Comparison of ENCODE assay signal across 8 cellular contexts in genomic region chr5:134223406-134224251, GRCh38. TPM values are rescaled to one million over a fixed set of nuclear protein-coding genes. Genes with fewer than 3 reads are reported as not detected.
DNase-seq lines count a peak whose midpoint lies in the region; ATAC-seq, FAIRE-seq and TF ChIP-seq lines count a peak whose summit lies in the region.

No MANE protein-coding gene starts in this region.

- no peak overlapping the region for H3K4ac ChIP-seq in H1 (replicated peaks; ENCODE audit: insufficient read length, low read depth, low read length)

- no peak for FAIRE-seq in H1 (lab: Jason Lieb, UNC)

- no peak overlapping the region for H2BK20ac ChIP-seq in H1 (ENCODE audit: low read length)

- peak overlapping the region; percentile 93 for H3K4me3 Mint-ChIP-seq in osteocyte (ENCODE audit: unreplicated experiment)

- peaks cover 25 to 46% of the 10 kb centered on the region in 2 experiments for H4K20me1 ChIP-seq in H1 (replicated peaks in 1 of 2; ENCODE audit: control insufficient read depth in 1 of 2, insufficient read depth in 2 of 2, low read length in 2 of 2)

- H2BK15ac ChIP-seq in H1 (ENCODE audit: low read length): no peak overlapping the region

- H3K23me2 ChIP-seq in H1 (ENCODE audit: low read depth, low read length): peaks cover 11% of the 10 kb centered on the region

- H3K56ac ChIP-seq in H1 (replicated peaks; ENCODE audit: insufficient read length, low read depth, low read length): no peak overlapping the region

- H2BK12ac ChIP-seq in H1 (ENCODE audit: low read depth, low read length): no peak overlapping the region

- H3K18ac ChIP-seq in H1 (ENCODE audit: extremely low read depth, low read length): no peak overlapping the region

- 63% methylated on average over 9 of the region's 9 CpGs; no CpG with 5 or more reads in 1 of the 2 experiments for WGBS in H1 (ENCODE audit: extremely low coverage in 1 of 2, insufficient coverage in 1 of 2, insufficient read length in 1 of 2, insufficient replicate concordance in 2 of 2, low coverage in 1 of 2, low lambda C conversion rate in 2 of 2, missing lambda C conversion rate in 1 of 2), 2 experiments

- peaks cover 8% of the 10 kb centered on the region for H3K36me3 Mint-ChIP-seq in osteocyte (ENCODE audit: unreplicated experiment)

- ATAC-seq in HG03469 (IDR thresholded peaks at IDR 0.05; ENCODE audit: unreplicated experiment) (no peak), GM19351 (IDR thresholded peaks at IDR 0.05; ENCODE audit: unreplicated experiment) (no peak)

- H3K36me3 ChIP-seq in H1 (ENCODE audit: control insufficient read depth in 2 of 4, insufficient read depth in 4 of 4, low read length in 3 of 4): peaks cover 0 to 19% (median 6%) of the 10 kb centered on the region in 4 experiments; a peak in 4 of 8 replicates

- no peak overlapping the region for H4K91ac ChIP-seq in H1 (replicated peaks; ENCODE audit: insufficient read length, low read length)

- TF ChIP-seq CTCF in H1 (IDR thresholded peaks at IDR 0.05; ENCODE audit: control extremely low read depth in 1 of 3, insufficient read depth in 1 of 3, low read depth in 1 of 3, low read length in 3 of 3) (no peak), osteocyte (IDR thresholded peaks at IDR 0.05) (no peak)

- H3K4me3 ChIP-seq in H1 (ENCODE audit: extremely low read depth in 1 of 4, insufficient read depth in 2 of 4, low read depth in 3 of 4, low read length in 4 of 4): peak overlapping the region; percentile 91 to 98 (median 96)

- no peaks in the 10 kb centered on the region for H3K27me3 Mint-ChIP-seq in osteocyte (ENCODE audit: unreplicated experiment)

- TF ChIP-seq RAD21 in H1 (IDR thresholded peaks at IDR 0.05 in 1 of 2, conservative IDR thresholded peaks at IDR 0.05 in 1 of 2; ENCODE audit: low read depth in 2 of 2, low read length in 2 of 2): no peak

- H2BK120ac ChIP-seq in H1 (replicated peaks; ENCODE audit: low read depth, low read length): no peak overlapping the region

- no peak for TF ChIP-seq EP300 in H1 (IDR thresholded peaks at IDR 0.05; ENCODE audit: borderline replicate concordance in 1 of 2, low read depth in 2 of 2, low read length in 2 of 2)

- no peaks in the 10 kb centered on the region for H3K9me3 ChIP-seq in H1 (ENCODE audit: insufficient read depth in 2 of 2, low read depth in 1 of 2, low read length in 1 of 2)

- H3K27ac ChIP-seq in H1 (ENCODE audit: low read depth, low read length): no peak overlapping the region

- H3K79me1 ChIP-seq in H1 (ENCODE audit: low read depth, low read length): no peaks in the 10 kb centered on the region

- H3K9me3 Mint-ChIP-seq in osteocyte (ENCODE audit: unreplicated experiment): no peaks in the 10 kb centered on the region

- no peak overlapping the region for H3K14ac ChIP-seq in H1 (ENCODE audit: insufficient read length)

- H4K8ac ChIP-seq in H1 (ENCODE audit: extremely low read depth, insufficient read depth, low read length): no peak overlapping the region

- H2AK5ac ChIP-seq in H1 (ENCODE audit: low read depth, low read length): no peak overlapping the region

- peaks cover 69 to 83% of the 10 kb centered on the region in 2 experiments for H3K79me2 ChIP-seq in H1 (ENCODE audit: control insufficient read depth in 1 of 2, insufficient read depth in 2 of 2, low read length in 2 of 2)

- H3K27ac Mint-ChIP-seq in osteocyte (ENCODE audit: unreplicated experiment): peak overlapping the region; percentile 99

- no peak overlapping the region for H2AFZ ChIP-seq in H1 (ENCODE audit: low read length)

- DNase-seq in EH (ENCODE audit: low read depth) (peak; percentile 33), NCI-H69 (lab: John Stamatoyannopoulos, UW) (peak; percentile 39), H1 (ENCODE audit: low read depth in 1 of 2, low spot score in 2 of 2) (no peak), osteocyte (ENCODE audit: extremely low spot score, unreplicated experiment) (no peak), NCI-H2107 treated with DMSO at 0.1 percent for 48 hours (lab: John Stamatoyannopoulos, UW; ENCODE audit: unreplicated experiment) (no peak)
- no peak for DNase-seq in activated effector memory CD4-positive, alpha-beta T cell treated with Interleukin-2 at 50 U/mL for 16 hours

- no peaks in the 10 kb centered on the region for H3K27me3 ChIP-seq in H1 (replicated peaks in 1 of 4; ENCODE audit: control insufficient read depth in 3 of 4, extremely low read depth in 1 of 4, insufficient read depth in 3 of 4, low read length in 3 of 4)

- POLR2A ChIA-PET in H1 (lab: Charles Lee; ENCODE audit: partially characterized antibody): interaction anchor here (0.6 to 9.0 kb wide), 7 partner anchors 11 to 55 kb away, joined by 3 to 166 read pairs (median 17); partner anchors contain the start of gene SKP1

- H3K4me1 ChIP-seq in H1 (replicated peaks in 1 of 4; ENCODE audit: control insufficient read depth in 3 of 4, insufficient read depth in 4 of 4, low read length in 3 of 4): peaks cover 0 to 11% (median 6%) of the 10 kb centered on the region in 4 experiments; a peak in 5 of 7 replicates

- peak overlapping the region in 1 of 4 experiments; percentile 23; a peak in 1 of 7 replicates for H3K9ac ChIP-seq in H1 (replicated peaks in 1 of 4; ENCODE audit: extremely low read depth in 1 of 4, low read depth in 3 of 4, low read length in 3 of 4)

- H2BK5ac ChIP-seq in H1 (ENCODE audit: low read depth, low read length): no peak overlapping the region

- no peak overlapping the region for H3K23ac ChIP-seq in H1 (ENCODE audit: insufficient read length)

- CTCF ChIA-PET in H1 (lab: Charles Lee; ENCODE audit: partially characterized antibody): interaction anchor here (1.0 to 2.4 kb wide), 3 partner anchors 16 to 39 kb away, joined by 3 to 6 read pairs (median 5); no protein-coding TSS in a partner anchor

- H4K5ac ChIP-seq in H1 (ENCODE audit: insufficient read length, low read depth, low read length): no peak overlapping the region

- TF ChIP-seq POLR2A in H1 (IDR thresholded peaks at IDR 0.05; ENCODE audit: control extremely low read depth in 1 of 2, low read depth in 2 of 2, low read length in 2 of 2): no peak

- H3K4me2 ChIP-seq in H1 (ENCODE audit: insufficient read depth in 1 of 2, low read depth in 2 of 2, low read length in 2 of 2): peak overlapping the region; percentile 89 to 99

- H3K4me1 Mint-ChIP-seq in osteocyte (ENCODE audit: unreplicated experiment): peaks cover 58% of the 10 kb centered on the region

TF ChIP-seq in H1, 55 proteins besides CTCF, POLR2A, EP300 and RAD21:
- TF ChIP-seq CHD1 (IDR thresholded peaks at IDR 0.05; ENCODE audit: low read depth, low read length) (no peak), TAF7 (optimal IDR thresholded peaks at IDR 0.05; ENCODE audit: borderline replicate concordance, low read depth, low read length) (no peak), GTF2F1 (IDR thresholded peaks at IDR 0.05; ENCODE audit: borderline replicate concordance, low read depth, low read length) (no peak), PHF8 (conservative IDR thresholded peaks at IDR 0.05; ENCODE audit: low read depth, low read length) (no peak), RFX5 (IDR thresholded peaks at IDR 0.05; ENCODE audit: borderline replicate concordance, low read depth, low read length) (no peak), SAP30 (IDR thresholded peaks at IDR 0.05; ENCODE audit: insufficient read depth, insufficient replicate concordance, low read length) (no peak), CEBPB (IDR thresholded peaks at IDR 0.05; ENCODE audit: low read depth, low read length) (no peak), TBP (IDR thresholded peaks at IDR 0.05; ENCODE audit: low read depth, low read length) (no peak), BACH1 (IDR thresholded peaks at IDR 0.05; ENCODE audit: low read length) (no peak), RXRA (IDR thresholded peaks at IDR 0.05; ENCODE audit: insufficient read depth, low read depth, low read length) (no peak), CBX8 (IDR thresholded peaks at IDR 0.05; ENCODE audit: borderline replicate concordance, low read depth, low read length) (no peak), BRCA1 (IDR thresholded peaks at IDR 0.05; ENCODE audit: low read depth, low read length) (no peak), SIX5 (IDR thresholded peaks at IDR 0.05; ENCODE audit: low read depth, low read length) (no peak), FOSL1 (IDR thresholded peaks at IDR 0.05; ENCODE audit: insufficient read depth, low read depth, low read length) (no peak), KDM1A (IDR thresholded peaks at IDR 0.05; ENCODE audit: borderline replicate concordance, low read length) (no peak), CTBP2 (IDR thresholded peaks at IDR 0.05; ENCODE audit: borderline replicate concordance, insufficient read depth, insufficient read length, low read length) (no peak), NANOG (IDR thresholded peaks at IDR 0.05; ENCODE audit: insufficient read depth, low read depth, low read length, poor library complexity, severe bottlenecking) (no peak), RNF2 (IDR thresholded peaks at IDR 0.05; ENCODE audit: borderline replicate concordance, low read depth, low read length, missing control alignments, poor library complexity, severe bottlenecking) (no peak), TEAD4 (IDR thresholded peaks at IDR 0.05; ENCODE audit: low read depth, low read length) (no peak)

RNA-seq across cellular contexts. Expression of gene PPP2CA, which starts 2.2 kb away (rescaled TPM):
- 205 and 211 TPM in 2 replicates for total RNA-seq in H1 (2021; fragmentation: NEBNext Ultra II Directional; extraction: Animal tissue kit (Norgen Biotek cat#: 25700))
- 75.0 and 105 TPM in 2 replicates for polyA plus RNA-seq in H1 (2011; rRNA removed)
- polyA plus RNA-seq in H1 (2011; cell fraction: cytosol; rRNA removed): 208 TPM
- 72.2 TPM for polyA plus RNA-seq in H1 (2011; cell fraction: nucleus; rRNA removed)
- polyA plus RNA-seq in H1 (2012, experiment 1 of 2): 191 to 217 TPM (median 207 TPM) in 4 replicates
- polyA plus RNA-seq in H1 (2012, experiment 2 of 2): 8.6 TPM
- 48.5 TPM for polyA plus RNA-seq in H1 (2013, experiment 1 of 2)
- polyA plus RNA-seq in H1 (2013, experiment 2 of 2): 48.1 TPM
- polyA minus RNA-seq in H1 (2011; rRNA and poly(A)+ RNA removed): 123 and 127 TPM in 2 replicates
- 137 TPM for polyA minus RNA-seq in H1 (2011; cell fraction: cytosol; rRNA and poly(A)+ RNA removed)
- 47.4 TPM for polyA minus RNA-seq in H1 (2011; cell fraction: nucleus; rRNA and poly(A)+ RNA removed)
- 108 and 117 TPM in 2 replicates for total RNA-seq in osteocyte

RNA-seq across cellular contexts. Expression of gene SKP1, which starts 46.9 kb away (rescaled TPM):
- 326 and 332 TPM in 2 replicates for total RNA-seq in H1 (2021; fragmentation: NEBNext Ultra II Directional; extraction: Animal tissue kit (Norgen Biotek cat#: 25700))
- 86.4 and 163 TPM in 2 replicates for polyA plus RNA-seq in H1 (2011; rRNA removed)
- 268 TPM for polyA plus RNA-seq in H1 (2011; cell fraction: cytosol; rRNA removed)
- 62.2 TPM for polyA plus RNA-seq in H1 (2011; cell fraction: nucleus; rRNA removed)
- polyA plus RNA-seq in H1 (2012, experiment 1 of 2): 368 to 573 TPM (median 403 TPM) in 4 replicates
- 106 TPM for polyA plus RNA-seq in H1 (2012, experiment 2 of 2)
- 502 TPM for polyA plus RNA-seq in H1 (2013, experiment 1 of 2)
- polyA plus RNA-seq in H1 (2013, experiment 2 of 2): 505 TPM
- 126 and 158 TPM in 2 replicates for polyA minus RNA-seq in H1 (2011; rRNA and poly(A)+ RNA removed)
- 107 TPM for polyA minus RNA-seq in H1 (2011; cell fraction: cytosol; rRNA and poly(A)+ RNA removed)
- polyA minus RNA-seq in H1 (2011; cell fraction: nucleus; rRNA and poly(A)+ RNA removed): 64.5 TPM
- total RNA-seq in osteocyte: 320 and 333 TPM in 2 replicates

Comparison
In these comparisons a context has a peak if more than half of its experiments do, and no peak if none do; other contexts are left out.
1. DNase-seq: peak in EH (single experiment) and NCI-H69 (single experiment); none in H1 (0 of 2), osteocyte (single experiment), activated effector memory CD4-positive, alpha-beta T cell treated with Interleukin-2 at 50 U/mL for 16 hours (single experiment) and NCI-H2107 treated with DMSO at 0.1 percent for 48 hours (single experiment).